ENCODE assay signal across 13 cellular contexts in the genomic region with DNA sequence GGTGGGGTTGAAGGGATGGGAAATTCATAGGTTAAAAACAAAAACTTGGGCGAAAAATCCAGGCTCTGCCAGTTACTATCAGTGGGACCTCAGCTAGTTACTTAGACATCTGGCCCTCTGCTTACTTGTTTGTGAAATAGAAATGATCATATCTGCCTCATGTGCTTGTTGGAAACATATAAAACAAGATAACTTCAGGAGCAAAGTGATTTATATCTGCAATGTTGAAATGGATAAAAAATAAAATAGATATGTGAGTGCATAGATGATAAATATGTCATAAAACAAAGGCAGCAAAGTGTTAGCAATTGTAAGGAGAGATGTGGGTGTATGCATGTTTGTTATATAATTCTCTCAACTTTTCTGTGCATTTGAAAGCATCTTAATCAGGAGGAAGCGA.
DNase-seq lines count a peak whose midpoint lies in the region; ATAC-seq and TF ChIP-seq lines count a peak whose summit lies in the region.
"Had no signal": no experiment of that assay in that cellular context is flagged by ENCODE, and none has a peak within 500 bp of the region (broad histone marks: within the 10 kb centered on the region; RNA-seq: fewer than 3 reads in every experiment).

No MANE protein-coding gene starts in this region.

- no peaks in the 10 kb centered on the region for H3K9me3 ChIP-seq in hepatocyte (ENCODE audit: low read depth)
- H3K9me3 ChIP-seq: Caco-2, HAP-1 had no signal

- ATAC-seq in GM23338 (no peak), foreskin keratinocyte (no peak), GM19035 (IDR thresholded peaks at IDR 0.05; ENCODE audit: unreplicated experiment) (no peak), GM18861 (IDR thresholded peaks at IDR 0.05; ENCODE audit: unreplicated experiment) (no peak)
- ATAC-seq: GM12878 had no signal

- H3K4me3 ChIP-seq in GM23338 (no peak overlapping the region), hepatocyte (no peak overlapping the region)
- H3K4me3 ChIP-seq: GM12878, HAP-1 had no signal

- H3K9me2 ChIP-seq in GM23338 (ENCODE audit: insufficient read depth) (no peaks in the 10 kb centered on the region; the same call in 1 of the 2 replicates), hepatocyte (replicated peaks; ENCODE audit: insufficient read depth) (no peaks in the 10 kb centered on the region)

- no peaks in the 10 kb centered on the region for H3K79me2 ChIP-seq in GM23338 (replicated peaks; ENCODE audit: insufficient read depth)
- no peaks in the 10 kb centered on the region for H3K79me2 ChIP-seq in hepatocyte

- H3K27me3 ChIP-seq in GM23338 (ENCODE audit: insufficient read depth) (no peaks in the 10 kb centered on the region), hepatocyte (no peaks in the 10 kb centered on the region), foreskin keratinocyte (no peaks in the 10 kb centered on the region)

- WGBS in hepatocyte (ENCODE audit: low lambda C conversion rate, missing lambda C conversion rate): 88% methylated on average over 2 of the region's 2 CpGs

- no peaks in the 10 kb centered on the region for H3K9me3 Mint-ChIP-seq in GM23338

- H3K36me3 ChIP-seq in GM23338 (ENCODE audit: insufficient read depth) (no peaks in the 10 kb centered on the region), hepatocyte (replicated peaks; ENCODE audit: insufficient read depth, low read depth) (no peaks in the 10 kb centered on the region)
- H3K36me3 ChIP-seq: HAP-1 had no signal

- H3K36me3 Mint-ChIP-seq in GM23338 (ENCODE audit: low read depth): no peaks in the 10 kb centered on the region
- H3K36me3 Mint-ChIP-seq: CD14-positive monocyte had no signal

- no peaks in the 10 kb centered on the region for H3K27me3 Mint-ChIP-seq in GM23338 (ENCODE audit: insufficient read depth, low read depth, poor library complexity)
- H3K27me3 Mint-ChIP-seq: CD8-positive, alpha-beta memory T cell had no signal

- H3K4me1 Mint-ChIP-seq in GM23338: peaks cover 40% of the 10 kb centered on the region
- H3K4me1 Mint-ChIP-seq: CD14-positive monocyte; CD8-positive, alpha-beta memory T cell had no signal

- no peak overlapping the region for H3K27ac ChIP-seq in GM23338 (ENCODE audit: low read depth)
- no peak overlapping the region for H3K27ac ChIP-seq in hepatocyte
- no peak overlapping the region for H3K27ac ChIP-seq in foreskin keratinocyte
- H3K27ac ChIP-seq: HL-60 had no signal

- DNase-seq in GM23338 (ENCODE audit: low spot score) (no peak), hepatocyte (ENCODE audit: low spot score) (no peak), putamen (ENCODE audit: low spot score) (peak; percentile 20), foreskin keratinocyte (no peak), DMS114 treated with DMSO at 0.1 percent for 48 hours (lab: John Stamatoyannopoulos, UW; ENCODE audit: unreplicated experiment) (no peak)
- DNase-seq: Caco-2; CD8-positive, alpha-beta memory T cell had no signal

- no peak overlapping the region for H3K4me2 ChIP-seq in GM23338
- peak overlapping the region; percentile 56 for H3K4me2 ChIP-seq in hepatocyte

- H3K4me1 ChIP-seq in GM23338 (ENCODE audit: insufficient read depth) (peaks cover 22% of the 10 kb centered on the region; the same call in 1 of the 2 replicates), hepatocyte (ENCODE audit: insufficient read depth) (peaks cover 46% of the 10 kb centered on the region), foreskin keratinocyte (peaks cover 16% of the 10 kb centered on the region)
- H3K4me1 ChIP-seq: HAP-1 had no signal

- H4K20me1 ChIP-seq in GM23338 (replicated peaks; ENCODE audit: insufficient read depth) (no peaks in the 10 kb centered on the region), hepatocyte (ENCODE audit: insufficient read depth, poor library complexity, severe bottlenecking) (no peaks in the 10 kb centered on the region)

- H3K4me3 Mint-ChIP-seq in GM23338: no peak overlapping the region
- H3K4me3 Mint-ChIP-seq: CD14-positive monocyte; CD8-positive, alpha-beta memory T cell had no signal

- H2AFZ ChIP-seq in GM23338: 0 out of 2 replicates have a peak overlapping the region, but pooled peaks have one; percentile 24
- no peak overlapping the region for H2AFZ ChIP-seq in hepatocyte

- TF ChIP-seq CTCF in GM23338 (conservative IDR thresholded peaks at IDR 0.05; ENCODE audit: low read depth in 2 of 2) (no peak), hepatocyte (IDR thresholded peaks at IDR 0.05; ENCODE audit: poor library complexity) (no peak), foreskin keratinocyte (conservative IDR thresholded peaks at IDR 0.05) (no peak)

- H3F3A ChIP-seq in GM23338 (replicated peaks; ENCODE audit: low read depth): no peaks in the 10 kb centered on the region

- no peak overlapping the region for H3K27ac Mint-ChIP-seq in GM23338
- H3K27ac Mint-ChIP-seq: CD14-positive monocyte; CD8-positive, alpha-beta memory T cell had no signal

TF ChIP-seq in GM23338, 12 proteins besides CTCF, POLR2A, EP300 and RAD21:
- no peak for TF ChIP-seq POLR2AphosphoS5 (IDR thresholded peaks at IDR 0.05; ENCODE audit: low read depth)
- TF ChIP-seq, protein P1, sequence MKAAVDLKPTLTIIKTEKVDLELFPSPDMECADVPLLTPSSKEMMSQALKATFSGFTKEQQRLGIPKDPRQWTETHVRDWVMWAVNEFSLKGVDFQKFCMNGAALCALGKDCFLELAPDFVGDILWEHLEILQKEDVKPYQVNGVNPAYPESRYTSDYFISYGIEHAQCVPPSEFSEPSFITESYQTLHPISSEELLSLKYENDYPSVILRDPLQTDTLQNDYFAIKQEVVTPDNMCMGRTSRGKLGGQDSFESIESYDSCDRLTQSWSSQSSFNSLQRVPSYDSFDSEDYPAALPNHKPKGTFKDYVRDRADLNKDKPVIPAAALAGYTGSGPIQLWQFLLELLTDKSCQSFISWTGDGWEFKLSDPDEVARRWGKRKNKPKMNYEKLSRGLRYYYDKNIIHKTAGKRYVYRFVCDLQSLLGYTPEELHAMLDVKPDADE (IDR thresholded peaks at IDR 0.05): no peak
- TF ChIP-seq CREB1 (CRISPR knock-in tag; IDR thresholded peaks at IDR 0.05; ENCODE audit: low read depth): no peak
- TF ChIP-seq JUNB (IDR thresholded peaks at IDR 0.05; ENCODE audit: unreplicated experiment): no peak
- no peak for TF ChIP-seq ZNF114 (CRISPR knock-in tag; IDR thresholded peaks at IDR 0.05)
- no peak for TF ChIP-seq ZNF331 (CRISPR knock-in tag; IDR thresholded peaks at IDR 0.05; ENCODE audit: low read depth)
- no peak for TF ChIP-seq EZH2 (IDR thresholded peaks at IDR 0.05; ENCODE audit: low read depth, unreplicated experiment)
- TF ChIP-seq STAT1 (IDR thresholded peaks at IDR 0.05; ENCODE audit: unreplicated experiment): no peak
- TF ChIP-seq, protein P2, sequence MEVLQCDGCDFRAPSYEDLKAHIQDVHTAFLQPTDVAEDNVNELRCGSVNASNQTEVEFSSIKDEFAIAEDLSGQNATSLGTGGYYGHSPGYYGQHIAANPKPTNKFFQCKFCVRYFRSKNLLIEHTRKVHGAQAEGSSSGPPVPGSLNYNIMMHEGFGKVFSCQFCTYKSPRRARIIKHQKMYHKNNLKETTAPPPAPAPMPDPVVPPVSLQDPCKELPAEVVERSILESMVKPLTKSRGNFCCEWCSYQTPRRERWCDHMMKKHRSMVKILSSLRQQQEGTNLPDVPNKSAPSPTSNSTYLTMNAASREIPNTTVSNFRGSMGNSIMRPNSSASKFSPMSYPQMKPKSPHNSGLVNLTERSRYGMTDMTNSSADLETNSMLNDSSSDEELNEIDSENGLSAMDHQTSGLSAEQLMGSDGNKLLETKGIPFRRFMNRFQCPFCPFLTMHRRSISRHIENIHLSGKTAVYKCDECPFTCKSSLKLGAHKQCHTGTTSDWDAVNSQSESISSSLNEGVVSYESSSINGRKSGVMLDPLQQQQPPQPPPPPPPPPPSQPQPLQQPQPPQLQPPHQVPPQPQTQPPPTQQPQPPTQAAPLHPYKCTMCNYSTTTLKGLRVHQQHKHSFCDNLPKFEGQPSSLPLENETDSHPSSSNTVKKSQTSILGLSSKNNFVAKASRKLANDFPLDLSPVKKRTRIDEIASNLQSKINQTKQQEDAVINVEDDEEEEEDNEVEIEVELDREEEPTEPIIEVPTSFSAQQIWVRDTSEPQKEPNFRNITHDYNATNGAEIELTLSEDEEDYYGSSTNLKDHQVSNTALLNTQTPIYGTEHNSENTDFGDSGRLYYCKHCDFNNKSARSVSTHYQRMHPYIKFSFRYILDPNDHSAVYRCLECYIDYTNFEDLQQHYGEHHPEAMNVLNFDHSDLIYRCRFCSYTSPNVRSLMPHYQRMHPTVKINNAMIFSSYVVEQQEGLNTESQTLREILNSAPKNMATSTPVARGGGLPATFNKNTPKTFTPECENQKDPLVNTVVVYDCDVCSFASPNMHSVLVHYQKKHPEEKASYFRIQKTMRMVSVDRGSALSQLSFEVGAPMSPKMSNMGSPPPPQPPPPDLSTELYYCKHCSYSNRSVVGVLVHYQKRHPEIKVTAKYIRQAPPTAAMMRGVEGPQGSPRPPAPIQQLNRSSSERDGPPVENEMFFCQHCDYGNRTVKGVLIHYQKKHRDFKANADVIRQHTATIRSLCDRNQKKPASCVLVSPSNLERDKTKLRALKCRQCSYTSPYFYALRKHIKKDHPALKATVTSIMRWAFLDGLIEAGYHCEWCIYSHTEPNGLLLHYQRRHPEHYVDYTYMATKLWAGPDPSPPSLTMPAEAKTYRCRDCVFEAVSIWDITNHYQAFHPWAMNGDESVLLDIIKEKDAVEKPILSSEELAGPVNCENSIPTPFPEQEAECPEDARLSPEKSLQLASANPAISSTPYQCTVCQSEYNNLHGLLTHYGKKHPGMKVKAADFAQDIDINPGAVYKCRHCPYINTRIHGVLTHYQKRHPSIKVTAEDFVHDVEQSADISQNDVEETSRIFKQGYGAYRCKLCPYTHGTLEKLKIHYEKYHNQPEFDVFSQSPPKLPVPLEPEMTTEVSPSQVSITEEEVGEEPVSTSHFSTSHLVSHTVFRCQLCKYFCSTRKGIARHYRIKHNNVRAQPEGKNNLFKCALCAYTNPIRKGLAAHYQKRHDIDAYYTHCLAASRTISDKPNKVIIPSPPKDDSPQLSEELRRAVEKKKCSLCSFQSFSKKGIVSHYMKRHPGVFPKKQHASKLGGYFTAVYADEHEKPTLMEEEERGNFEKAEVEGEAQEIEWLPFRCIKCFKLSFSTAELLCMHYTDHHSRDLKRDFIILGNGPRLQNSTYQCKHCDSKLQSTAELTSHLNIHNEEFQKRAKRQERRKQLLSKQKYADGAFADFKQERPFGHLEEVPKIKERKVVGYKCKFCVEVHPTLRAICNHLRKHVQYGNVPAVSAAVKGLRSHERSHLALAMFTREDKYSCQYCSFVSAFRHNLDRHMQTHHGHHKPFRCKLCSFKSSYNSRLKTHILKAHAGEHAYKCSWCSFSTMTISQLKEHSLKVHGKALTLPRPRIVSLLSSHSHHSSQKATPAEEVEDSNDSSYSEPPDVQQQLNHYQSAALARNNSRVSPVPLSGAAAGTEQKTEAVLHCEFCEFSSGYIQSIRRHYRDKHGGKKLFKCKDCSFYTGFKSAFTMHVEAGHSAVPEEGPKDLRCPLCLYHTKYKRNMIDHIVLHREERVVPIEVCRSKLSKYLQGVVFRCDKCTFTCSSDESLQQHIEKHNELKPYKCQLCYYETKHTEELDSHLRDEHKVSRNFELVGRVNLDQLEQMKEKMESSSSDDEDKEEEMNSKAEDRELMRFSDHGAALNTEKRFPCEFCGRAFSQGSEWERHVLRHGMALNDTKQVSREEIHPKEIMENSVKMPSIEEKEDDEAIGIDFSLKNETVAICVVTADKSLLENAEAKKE (CRISPR knock-in tag; IDR thresholded peaks at IDR 0.05): no peak
